Comparison of ENCODE assay signal across 8 cellular contexts in the genomic region with DNA sequence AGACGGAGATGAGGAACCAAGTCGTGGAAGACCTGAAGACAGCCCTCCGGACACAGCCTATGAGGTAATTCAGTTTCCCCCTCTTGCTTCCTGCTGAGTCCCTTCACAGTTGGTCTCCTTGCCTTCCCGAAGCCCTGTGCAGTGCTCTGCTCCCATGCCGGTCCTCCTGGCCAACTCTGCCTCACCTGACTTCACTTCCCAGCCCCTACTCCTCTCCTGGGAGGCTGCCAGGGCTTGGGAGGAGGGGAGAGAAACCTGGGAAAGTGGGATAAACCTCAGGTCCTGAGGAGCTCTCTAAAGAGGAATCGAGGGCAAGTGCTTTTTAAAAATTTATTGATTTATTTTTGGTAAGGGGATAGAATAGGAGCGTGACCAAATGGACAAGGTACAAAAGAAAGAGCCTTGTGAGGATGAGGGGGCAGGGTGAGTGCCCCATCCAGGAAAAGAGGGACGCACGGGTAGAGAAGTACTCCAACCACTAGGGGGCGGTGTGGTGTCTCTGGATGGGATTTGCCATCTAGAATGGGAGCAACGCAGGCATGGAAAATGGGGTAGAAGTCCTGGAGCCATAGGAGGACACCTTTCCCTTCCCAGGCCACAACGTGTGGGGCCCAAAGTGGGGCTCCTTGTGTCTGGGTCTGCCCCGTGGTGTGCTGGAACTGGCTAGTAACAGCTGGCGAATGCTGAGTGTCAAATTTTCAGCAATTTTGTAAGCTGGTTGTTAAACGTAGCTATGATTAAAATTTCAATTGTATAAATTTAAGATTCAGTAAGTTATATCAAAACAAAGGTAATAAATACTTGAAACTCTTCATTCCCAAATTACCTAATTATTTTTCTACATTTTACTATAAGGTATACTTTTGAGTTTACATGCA.
A peak's percentile ranks its signal among the peaks of the same experiment; 100 is the strongest.
DNase-seq lines count a peak whose midpoint lies in the region; ATAC-seq, FAIRE-seq and TF ChIP-seq lines count a peak whose summit lies in the region.

No MANE protein-coding gene starts in this region.

- DNase-seq in Caki2 (ENCODE audit: low read depth) (peak; percentile 32), HuH-7 (ENCODE audit: low spot score) (peak; percentile 62), T follicular helper cell (ENCODE audit: low read depth) (peak; percentile 12), K562 (ENCODE audit: extremely low read depth in 1 of 4, low spot score in 3 of 4) (peak; percentile 83 to 85 (median 84)), islet precursor cell (peak; percentile 69), dedifferentiated amniotic fluid mesenchymal stem cell (ENCODE audit: extremely low spot score) (no peak)
- DNase-seq in stimulated activated CD4-positive, alpha-beta T cell treated with anti-CD3 and anti-CD28 coated beads, Interleukin-2, amount 100 ng/mL, for 24 hours = peak; percentile 73 to 77

- TF ChIP-seq CTCF in K562 (IDR thresholded peaks at IDR 0.05 in 2 of 3, conservative IDR thresholded peaks at IDR 0.05 in 1 of 3; ENCODE audit: insufficient read depth in 2 of 3, low read depth in 1 of 3, low read length in 3 of 3) = peak; percentile 78 to 94 (median 84)

- CTCF ChIA-PET in K562 (lab: Yijun Ruan, JAX; ENCODE audit: low intra/inter-chr PET ratio) = interaction anchor here (0.6 to 1.2 kb wide), 2 partner anchors 443 to 1174 kb away, joined by 3 to 4 read pairs; partner anchors contain the start of gene UNC5CL

- TF ChIP-seq EP300 in K562 (IDR thresholded peaks at IDR 0.05; ENCODE audit: low read length) = no peak

- no peak overlapping the region for H3K9ac ChIP-seq in K562 (ENCODE audit: insufficient read depth in 1 of 2, low read depth in 2 of 2, low read length in 2 of 2)

- WGBS in K562 (ENCODE audit: insufficient coverage, low coverage, missing lambda C conversion rate) = 2% methylated on average over 15 of the region's 15 CpGs

- POLR2A ChIA-PET in K562 (lab: Yijun Ruan, JAX) = no interaction called here

- TF ChIP-seq POLR2A in K562 (conservative IDR thresholded peaks at IDR 0.05) = no peak
- TF ChIP-seq POLR2A in GM18505 (IDR thresholded peaks at IDR 0.05; ENCODE audit: borderline replicate concordance, extremely low read depth, insufficient read depth, insufficient read length) = no peak

- no peaks in the 10 kb centered on the region for H3K79me2 ChIP-seq in K562 (ENCODE audit: control insufficient read depth, insufficient read depth, low read length)

- H3K27ac ChIP-seq in K562 (ENCODE audit: extremely low read depth, low read depth, low read length) = no peak overlapping the region

- H3K9me3 ChIP-seq in K562 (replicated peaks; ENCODE audit: control insufficient read depth, insufficient read depth, low read depth, low read length) = no peaks in the 10 kb centered on the region

- no peaks in the 10 kb centered on the region for H3K9me1 ChIP-seq in K562 (ENCODE audit: control insufficient read depth, insufficient read depth, low read length)

- intact Hi-C loops in K562 (cut with micrococcal nuclease) = loop anchor here (2.0 kb wide), 1 partner anchor 444 kb away; no protein-coding TSS in a partner anchor

- H2AFZ ChIP-seq in K562 (ENCODE audit: low read depth, low read length) = peak overlapping the region; percentile 63; the same call in 1 of the 2 replicates

- FAIRE-seq in K562 (lab: Jason Lieb, UNC) = peak; percentile 87

- no peaks in the 10 kb centered on the region for H3K4me1 ChIP-seq in K562 (replicated peaks in 1 of 2; ENCODE audit: control insufficient read depth in 2 of 2, insufficient read depth in 2 of 2, low read length in 2 of 2)

- no peaks in the 10 kb centered on the region for H3K36me3 ChIP-seq in K562 (ENCODE audit: control insufficient read depth, insufficient read depth, low read length)

- in situ Hi-C loops in Caki2 (cut with HindIII; ENCODE audit: low pct_unique_long_range_greater_than_20kb, low sequenced_read_pairs) (no loop called here), K562 (cut with MboI) (no loop called here)

- no TSS peak for BruUV-seq in K562 (replicated peaks; lab: Mats Ljungman, UMichigan)

- no peak overlapping the region for H3K4me3 ChIP-seq in K562

- peak; percentile 97 for ATAC-seq in K562
- ATAC-seq in GM18505 (IDR thresholded peaks at IDR 0.05; ENCODE audit: unreplicated experiment) = no peak

- peak; percentile 61 to 79 for TF ChIP-seq RAD21 in K562 (CRISPR knock-in tag; conservative IDR thresholded peaks at IDR 0.05 in 1 of 2, IDR thresholded peaks at IDR 0.05 in 1 of 2)

- no peak overlapping the region for H3K4me2 ChIP-seq in K562 (ENCODE audit: insufficient read depth, low read length)

- H3K27me3 ChIP-seq in K562 (ENCODE audit: control insufficient read depth in 2 of 2, insufficient read depth in 2 of 2, low read length in 2 of 2) = peaks cover 1 to 4% of the 10 kb centered on the region in 2 experiments; a peak in 3 of 5 replicates

- H4K20me1 ChIP-seq in K562 (replicated peaks; ENCODE audit: control insufficient read depth, insufficient read depth, low read length) = no peaks in the 10 kb centered on the region

TF ChIP-seq in K562, 482 proteins besides CTCF, POLR2A, EP300 and RAD21 (continues in another document):
- TF ChIP-seq HIVEP1 (CRISPR knock-in tag; IDR thresholded peaks at IDR 0.05) (no peak), ATF1 (CRISPR knock-in tag; IDR thresholded peaks at IDR 0.05) (no peak), ATF1 (tag; IDR thresholded peaks at IDR 0.05) (no peak), NR2C1 (IDR thresholded peaks at IDR 0.05) (no peak), NR2C1 (tag; IDR thresholded peaks at IDR 0.05) (no peak), RCOR1 (IDR thresholded peaks at IDR 0.05; ENCODE audit: borderline replicate concordance in 1 of 2, low read depth in 2 of 2, low read length in 2 of 2) (0 out of 4 replicates have a peak, but pooled peaks of 1 of the 2 experiments have one; percentile 30), ZNF184 (CRISPR knock-in tag; IDR thresholded peaks at IDR 0.05) (no peak), SRSF7 (optimal IDR thresholded peaks at IDR 0.05; ENCODE audit: low read depth, low read length) (no peak), TAL1 (IDR thresholded peaks at IDR 0.05) (no peak), TOE1 (IDR thresholded peaks at IDR 0.05; ENCODE audit: borderline replicate concordance) (no peak), TOE1 (CRISPR knock-in tag; IDR thresholded peaks at IDR 0.05; ENCODE audit: borderline replicate concordance, low read depth) (no peak), RB1 (IDR thresholded peaks at IDR 0.05; ENCODE audit: low read depth) (peak; percentile 34; the same call in 1 of the 2 replicates), SMAD1 (IDR thresholded peaks at IDR 0.05; ENCODE audit: low read depth, low read length, partially characterized antibody) (no peak), FOXA1 (IDR thresholded peaks at IDR 0.05; ENCODE audit: borderline replicate concordance) (no peak), KLF13 (tag; IDR thresholded peaks at IDR 0.05; ENCODE audit: borderline replicate concordance, low read depth) (no peak), ETV6 (IDR thresholded peaks at IDR 0.05; ENCODE audit: borderline replicate concordance in 1 of 2, low read depth in 2 of 2, low read length in 1 of 2) (no peak), ETV6 (CRISPR knock-in tag; IDR thresholded peaks at IDR 0.05; ENCODE audit: borderline replicate concordance) (no peak), ZNF507 (tag; conservative IDR thresholded peaks at IDR 0.05) (no peak), WHSC1 (IDR thresholded peaks at IDR 0.05; ENCODE audit: low read length) (no peak)
- TF ChIP-seq, protein P1, sequence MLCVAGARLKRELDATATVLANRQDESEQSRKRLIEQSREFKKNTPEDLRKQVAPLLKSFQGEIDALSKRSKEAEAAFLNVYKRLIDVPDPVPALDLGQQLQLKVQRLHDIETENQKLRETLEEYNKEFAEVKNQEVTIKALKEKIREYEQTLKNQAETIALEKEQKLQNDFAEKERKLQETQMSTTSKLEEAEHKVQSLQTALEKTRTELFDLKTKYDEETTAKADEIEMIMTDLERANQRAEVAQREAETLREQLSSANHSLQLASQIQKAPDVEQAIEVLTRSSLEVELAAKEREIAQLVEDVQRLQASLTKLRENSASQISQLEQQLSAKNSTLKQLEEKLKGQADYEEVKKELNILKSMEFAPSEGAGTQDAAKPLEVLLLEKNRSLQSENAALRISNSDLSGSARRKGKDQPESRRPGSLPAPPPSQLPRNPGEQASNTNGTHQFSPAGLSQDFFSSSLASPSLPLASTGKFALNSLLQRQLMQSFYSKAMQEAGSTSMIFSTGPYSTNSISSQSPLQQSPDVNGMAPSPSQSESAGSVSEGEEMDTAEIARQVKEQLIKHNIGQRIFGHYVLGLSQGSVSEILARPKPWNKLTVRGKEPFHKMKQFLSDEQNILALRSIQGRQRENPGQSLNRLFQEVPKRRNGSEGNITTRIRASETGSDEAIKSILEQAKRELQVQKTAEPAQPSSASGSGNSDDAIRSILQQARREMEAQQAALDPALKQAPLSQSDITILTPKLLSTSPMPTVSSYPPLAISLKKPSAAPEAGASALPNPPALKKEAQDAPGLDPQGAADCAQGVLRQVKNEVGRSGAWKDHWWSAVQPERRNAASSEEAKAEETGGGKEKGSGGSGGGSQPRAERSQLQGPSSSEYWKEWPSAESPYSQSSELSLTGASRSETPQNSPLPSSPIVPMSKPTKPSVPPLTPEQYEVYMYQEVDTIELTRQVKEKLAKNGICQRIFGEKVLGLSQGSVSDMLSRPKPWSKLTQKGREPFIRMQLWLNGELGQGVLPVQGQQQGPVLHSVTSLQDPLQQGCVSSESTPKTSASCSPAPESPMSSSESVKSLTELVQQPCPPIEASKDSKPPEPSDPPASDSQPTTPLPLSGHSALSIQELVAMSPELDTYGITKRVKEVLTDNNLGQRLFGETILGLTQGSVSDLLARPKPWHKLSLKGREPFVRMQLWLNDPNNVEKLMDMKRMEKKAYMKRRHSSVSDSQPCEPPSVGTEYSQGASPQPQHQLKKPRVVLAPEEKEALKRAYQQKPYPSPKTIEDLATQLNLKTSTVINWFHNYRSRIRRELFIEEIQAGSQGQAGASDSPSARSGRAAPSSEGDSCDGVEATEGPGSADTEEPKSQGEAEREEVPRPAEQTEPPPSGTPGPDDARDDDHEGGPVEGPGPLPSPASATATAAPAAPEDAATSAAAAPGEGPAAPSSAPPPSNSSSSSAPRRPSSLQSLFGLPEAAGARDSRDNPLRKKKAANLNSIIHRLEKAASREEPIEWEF (CRISPR knock-in tag; IDR thresholded peaks at IDR 0.05) = no peak
